ENCODE assay signal across 1 cellular context in the genomic region with DNA sequence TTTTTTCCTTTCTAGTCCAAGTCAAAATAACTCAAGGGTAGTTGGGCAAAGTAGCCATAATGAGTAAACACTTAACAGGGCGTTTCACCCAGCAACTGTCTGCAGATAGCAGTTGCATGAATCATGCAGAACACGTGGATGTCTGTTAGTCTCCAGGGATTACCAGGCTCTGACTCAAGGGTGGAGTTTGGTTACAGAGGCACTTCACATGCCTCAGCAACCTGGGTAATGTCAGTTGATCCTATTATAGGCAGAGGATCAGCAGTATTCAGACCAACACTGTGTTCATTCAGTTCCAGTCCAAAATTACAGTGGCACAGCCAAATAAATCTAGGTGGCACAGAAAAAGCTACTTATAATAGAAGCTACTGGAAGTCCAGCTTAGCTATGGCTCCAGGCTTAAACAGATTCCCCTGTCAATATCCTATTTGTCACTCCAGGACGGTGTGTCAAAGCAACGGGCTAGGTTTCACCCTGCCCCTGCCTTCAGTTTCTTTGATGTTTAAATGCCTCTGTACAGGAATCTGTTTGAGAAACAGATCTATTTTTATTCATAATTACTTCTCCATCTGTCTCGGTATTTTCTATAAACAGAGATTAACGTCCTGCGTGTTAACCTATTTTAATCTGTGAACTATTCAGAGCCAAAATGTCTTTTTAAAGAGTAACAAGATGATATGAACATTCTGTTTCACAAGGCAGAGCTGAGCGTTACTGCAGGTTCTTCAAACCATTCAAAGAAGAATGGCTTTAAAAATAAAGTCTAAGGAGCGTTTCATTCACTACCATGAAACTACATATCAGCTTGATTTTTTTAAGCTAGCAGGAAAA.
TF ChIP-seq lines count a peak whose summit lies in the region.

No MANE protein-coding gene starts in this region.

TF ChIP-seq in A549, 52 proteins besides CTCF, POLR2A, EP300 and RAD21 (continued from another document):
- TF ChIP-seq RCOR1 (IDR thresholded peaks at IDR 0.05; ENCODE audit: low read depth, low read length) = 0 out of 2 replicates have a peak, but pooled peaks have one; percentile 53
- peak; percentile 87 to 88; a peak in 4 of 5 replicates for TF ChIP-seq JUN (IDR thresholded peaks at IDR 0.05)
- peak; percentile 97 for TF ChIP-seq GATA3 (IDR thresholded peaks at IDR 0.05; ENCODE audit: borderline replicate concordance)
- no peak for TF ChIP-seq MAZ (IDR thresholded peaks at IDR 0.05; ENCODE audit: borderline replicate concordance, low read depth, low read length)
- TF ChIP-seq, protein P1, sequence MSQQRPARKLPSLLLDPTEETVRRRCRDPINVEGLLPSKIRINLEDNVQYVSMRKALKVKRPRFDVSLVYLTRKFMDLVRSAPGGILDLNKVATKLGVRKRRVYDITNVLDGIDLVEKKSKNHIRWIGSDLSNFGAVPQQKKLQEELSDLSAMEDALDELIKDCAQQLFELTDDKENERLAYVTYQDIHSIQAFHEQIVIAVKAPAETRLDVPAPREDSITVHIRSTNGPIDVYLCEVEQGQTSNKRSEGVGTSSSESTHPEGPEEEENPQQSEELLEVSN (IDR thresholded peaks at IDR 0.05; ENCODE audit: borderline replicate concordance, low read depth) = 0 out of 2 replicates have a peak, but pooled peaks have one; percentile 28
- TF ChIP-seq RNF2 (IDR thresholded peaks at IDR 0.05; ENCODE audit: borderline replicate concordance, low read depth) = no peak
- TF ChIP-seq ZC3H11A (IDR thresholded peaks at IDR 0.05) = no peak
- TF ChIP-seq CBX8 (IDR thresholded peaks at IDR 0.05) = no peak
- TF ChIP-seq CHD2 (IDR thresholded peaks at IDR 0.05; ENCODE audit: low read length, partially characterized antibody) = no peak
- TF ChIP-seq NFE2L2 (conservative IDR thresholded peaks at IDR 0.05; ENCODE audit: low read length) = no peak
- TF ChIP-seq, protein P2, sequence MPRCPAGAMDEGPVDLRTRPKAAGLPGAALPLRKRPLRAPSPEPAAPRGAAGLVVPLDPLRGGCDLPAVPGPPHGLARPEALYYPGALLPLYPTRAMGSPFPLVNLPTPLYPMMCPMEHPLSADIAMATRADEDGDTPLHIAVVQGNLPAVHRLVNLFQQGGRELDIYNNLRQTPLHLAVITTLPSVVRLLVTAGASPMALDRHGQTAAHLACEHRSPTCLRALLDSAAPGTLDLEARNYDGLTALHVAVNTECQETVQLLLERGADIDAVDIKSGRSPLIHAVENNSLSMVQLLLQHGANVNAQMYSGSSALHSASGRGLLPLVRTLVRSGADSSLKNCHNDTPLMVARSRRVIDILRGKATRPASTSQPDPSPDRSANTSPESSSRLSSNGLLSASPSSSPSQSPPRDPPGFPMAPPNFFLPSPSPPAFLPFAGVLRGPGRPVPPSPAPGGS (IDR thresholded peaks at IDR 0.05) = 0 out of 3 replicates have a peak, but pooled peaks have one; percentile 66
- TF ChIP-seq POLR2AphosphoS2 (conservative IDR thresholded peaks at IDR 0.05; ENCODE audit: low read length) = no peak
- TF ChIP-seq ESRRA (IDR thresholded peaks at IDR 0.05; ENCODE audit: borderline replicate concordance, low read length) = no peak
- peak; percentile 74 for TF ChIP-seq MAFK (IDR thresholded peaks at IDR 0.05; ENCODE audit: partially characterized antibody)
- no peak for TF ChIP-seq RARB (CRISPR knock-in tag; IDR thresholded peaks at IDR 0.05)
- TF ChIP-seq, protein P3, sequence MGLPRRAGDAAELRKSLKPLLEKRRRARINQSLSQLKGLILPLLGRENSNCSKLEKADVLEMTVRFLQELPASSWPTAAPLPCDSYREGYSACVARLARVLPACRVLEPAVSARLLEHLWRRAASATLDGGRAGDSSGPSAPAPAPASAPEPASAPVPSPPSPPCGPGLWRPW (IDR thresholded peaks at IDR 0.05) = no peak
- no peak for TF ChIP-seq NR3C1 (IDR thresholded peaks at IDR 0.05)
- no peak for TF ChIP-seq FOXS1 (CRISPR knock-in tag; IDR thresholded peaks at IDR 0.05)
- TF ChIP-seq FOSL2 (IDR thresholded peaks at IDR 0.05) = peak; percentile 97
- peak; percentile 99 for TF ChIP-seq FOSL2 (CRISPR knock-in tag; IDR thresholded peaks at IDR 0.05)
- TF ChIP-seq HEYL (CRISPR knock-in tag; IDR thresholded peaks at IDR 0.05) = no peak
- no peak for TF ChIP-seq ZFP36 (IDR thresholded peaks at IDR 0.05; ENCODE audit: borderline replicate concordance, partially characterized antibody)
- no peak for TF ChIP-seq PHF8 (IDR thresholded peaks at IDR 0.05; ENCODE audit: borderline replicate concordance, low read depth)
- TF ChIP-seq ZSCAN20 (CRISPR knock-in tag; IDR thresholded peaks at IDR 0.05) = no peak
- TF ChIP-seq RFX5 (IDR thresholded peaks at IDR 0.05) = peak; percentile 56; the same call in 1 of the 2 replicates
- TF ChIP-seq, protein P4, sequence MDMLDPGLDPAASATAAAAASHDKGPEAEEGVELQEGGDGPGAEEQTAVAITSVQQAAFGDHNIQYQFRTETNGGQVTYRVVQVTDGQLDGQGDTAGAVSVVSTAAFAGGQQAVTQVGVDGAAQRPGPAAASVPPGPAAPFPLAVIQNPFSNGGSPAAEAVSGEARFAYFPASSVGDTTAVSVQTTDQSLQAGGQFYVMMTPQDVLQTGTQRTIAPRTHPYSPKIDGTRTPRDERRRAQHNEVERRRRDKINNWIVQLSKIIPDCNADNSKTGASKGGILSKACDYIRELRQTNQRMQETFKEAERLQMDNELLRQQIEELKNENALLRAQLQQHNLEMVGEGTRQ (IDR thresholded peaks at IDR 0.05) = peak; percentile 64
- TF ChIP-seq, protein P5, sequence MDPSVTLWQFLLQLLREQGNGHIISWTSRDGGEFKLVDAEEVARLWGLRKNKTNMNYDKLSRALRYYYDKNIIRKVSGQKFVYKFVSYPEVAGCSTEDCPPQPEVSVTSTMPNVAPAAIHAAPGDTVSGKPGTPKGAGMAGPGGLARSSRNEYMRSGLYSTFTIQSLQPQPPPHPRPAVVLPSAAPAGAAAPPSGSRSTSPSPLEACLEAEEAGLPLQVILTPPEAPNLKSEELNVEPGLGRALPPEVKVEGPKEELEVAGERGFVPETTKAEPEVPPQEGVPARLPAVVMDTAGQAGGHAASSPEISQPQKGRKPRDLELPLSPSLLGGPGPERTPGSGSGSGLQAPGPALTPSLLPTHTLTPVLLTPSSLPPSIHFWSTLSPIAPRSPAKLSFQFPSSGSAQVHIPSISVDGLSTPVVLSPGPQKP (IDR thresholded peaks at IDR 0.05; ENCODE audit: low read depth, low read length) = no peak
- TF ChIP-seq EHMT2 (IDR thresholded peaks at IDR 0.05; ENCODE audit: low read depth) = no peak
- TF ChIP-seq HOXB13 (CRISPR knock-in tag; IDR thresholded peaks at IDR 0.05; ENCODE audit: low read depth) = no peak
- TF ChIP-seq JUNB (IDR thresholded peaks at IDR 0.05) = peak; percentile 96
- TF ChIP-seq HOXA7 (CRISPR knock-in tag; IDR thresholded peaks at IDR 0.05) = peak; percentile 28; the same call in 1 of the 2 replicates
- TF ChIP-seq FOSB (CRISPR knock-in tag; IDR thresholded peaks at IDR 0.05) = no peak
- TF ChIP-seq, protein P6, sequence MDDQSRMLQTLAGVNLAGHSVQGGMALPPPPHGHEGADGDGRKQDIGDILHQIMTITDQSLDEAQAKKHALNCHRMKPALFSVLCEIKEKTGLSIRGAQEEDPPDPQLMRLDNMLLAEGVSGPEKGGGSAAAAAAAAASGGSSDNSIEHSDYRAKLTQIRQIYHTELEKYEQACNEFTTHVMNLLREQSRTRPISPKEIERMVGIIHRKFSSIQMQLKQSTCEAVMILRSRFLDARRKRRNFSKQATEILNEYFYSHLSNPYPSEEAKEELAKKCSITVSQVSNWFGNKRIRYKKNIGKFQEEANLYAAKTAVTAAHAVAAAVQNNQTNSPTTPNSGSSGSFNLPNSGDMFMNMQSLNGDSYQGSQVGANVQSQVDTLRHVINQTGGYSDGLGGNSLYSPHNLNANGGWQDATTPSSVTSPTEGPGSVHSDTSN (IDR thresholded peaks at IDR 0.05) = peak; percentile 72; the same call in 1 of the 2 replicates
- TF ChIP-seq KDM5A (IDR thresholded peaks at IDR 0.05) = no peak
- no peak for TF ChIP-seq TP53 (CRISPR knock-in tag; IDR thresholded peaks at IDR 0.05)
- no peak for TF ChIP-seq SREBF2 (IDR thresholded peaks at IDR 0.05)
- TF ChIP-seq MYC (IDR thresholded peaks at IDR 0.05; ENCODE audit: borderline replicate concordance, low read length) = peak; percentile 60
- TF ChIP-seq SMC3 (IDR thresholded peaks at IDR 0.05) = peak; percentile 39; the same call in 2 of the 3 replicates
- no peak for TF ChIP-seq HMGXB4 (CRISPR knock-in tag; IDR thresholded peaks at IDR 0.05; ENCODE audit: borderline replicate concordance)
- peak; percentile 17; the same call in 1 of the 2 replicates for TF ChIP-seq ATOH8 (CRISPR knock-in tag; IDR thresholded peaks at IDR 0.05; ENCODE audit: low read depth)
- TF ChIP-seq HDAC2 (IDR thresholded peaks at IDR 0.05) = no peak
- no peak for TF ChIP-seq CBX2 (IDR thresholded peaks at IDR 0.05; ENCODE audit: borderline replicate concordance, low read depth)
- no peak for TF ChIP-seq BHLHE40 (IDR thresholded peaks at IDR 0.05; ENCODE audit: low read depth, low read length)
- TF ChIP-seq CHD4 (IDR thresholded peaks at IDR 0.05; ENCODE audit: borderline replicate concordance) = no peak
